In the genomic region with DNA sequence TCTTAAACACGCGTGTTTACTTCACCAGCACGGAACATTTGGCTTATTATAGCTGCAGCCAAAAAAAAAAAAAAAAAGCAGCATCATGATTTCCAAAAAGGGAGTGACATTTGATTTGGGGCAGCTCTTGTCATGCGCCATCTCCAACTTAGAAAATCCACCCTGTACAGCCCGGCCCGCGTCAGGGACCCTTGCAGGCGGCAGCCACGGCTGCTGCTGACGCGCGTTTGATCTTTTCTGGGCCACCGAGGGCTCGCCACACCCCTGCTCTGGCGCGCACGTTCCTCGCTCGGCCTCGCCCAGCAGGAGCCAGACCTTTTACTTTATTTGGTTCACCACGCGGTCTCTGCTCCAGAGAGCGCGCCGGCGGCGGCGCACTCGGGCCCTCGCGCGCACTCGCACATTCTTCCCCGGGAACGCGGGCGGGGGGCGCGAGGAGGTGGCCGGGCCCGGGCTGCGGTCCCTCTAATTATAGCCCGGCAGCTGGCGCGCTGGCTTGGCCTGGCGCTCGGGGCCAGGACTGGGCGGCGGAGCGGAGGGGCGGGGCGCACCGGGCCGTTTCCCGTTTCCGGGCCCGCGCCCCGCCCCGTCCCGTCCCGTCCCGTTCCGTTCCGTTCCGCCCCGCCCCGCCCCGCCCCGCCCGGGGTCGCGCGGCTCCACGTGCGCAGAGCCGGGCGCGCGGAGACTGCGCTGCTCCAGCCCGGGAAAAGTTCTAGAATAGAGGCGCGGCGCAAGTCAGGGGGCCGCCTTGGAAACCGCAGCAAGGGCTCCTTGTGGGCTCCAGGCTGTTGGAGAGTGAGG, we compare ENCODE assay signal across 8 cellular contexts. TPM values are rescaled to one million over a fixed set of nuclear protein-coding genes. Genes with fewer than 3 reads are reported as not detected.
DNase-seq lines count a peak whose midpoint lies in the region; ATAC-seq and TF ChIP-seq lines count a peak whose summit lies in the region.

No MANE protein-coding gene starts in this region.

- H3K27ac Mint-ChIP-seq in stimulated activated naive CD8-positive, alpha-beta T cell treated with anti-CD3 and anti-CD28 coated beads, Interleukin-15, Interleukin-2, amounts not matched to agents 100 ng/mL and 50 ng/mL, for 24 hours = peak overlapping the region; percentile 89

- H3K9me3 ChIP-seq in muscle layer of duodenum (ENCODE audit: control insufficient read depth in 1 of 2, low read length in 2 of 2) = no peaks in the 10 kb centered on the region

- ATAC-seq in GM21528 (IDR thresholded peaks at IDR 0.05; ENCODE audit: low FRiP score, unreplicated experiment) (peak; percentile 63), esophagus mucosa (peak; percentile 90)
- peak; percentile 80 to 88 for ATAC-seq in activated T-cell treated with anti-CD3 and anti-CD28 coated beads, Interleukin-2, amount 50 U/mL, for 4 hours

- H3K4me3 Mint-ChIP-seq in activated T-cell treated with anti-CD3 and anti-CD28 coated beads, Interleukin-2, amount 50 U/mL, for 4 hours = peak overlapping the region; percentile 85
- H3K4me3 Mint-ChIP-seq in stimulated activated naive CD8-positive, alpha-beta T cell treated with anti-CD3 and anti-CD28 coated beads, Interleukin-15, Interleukin-2, amounts not matched to agents 100 ng/mL and 50 ng/mL, for 24 hours = peak overlapping the region; percentile 85

- peaks cover 34 to 36% of the 10 kb centered on the region in 2 donors for H3K4me1 ChIP-seq in muscle layer of duodenum (ENCODE audit: control insufficient read depth in 1 of 2, insufficient read depth in 2 of 2, low read length in 2 of 2)

- DNase-seq in DMS53 treated with DMSO at 0.1 percent for 48 hours (lab: John Stamatoyannopoulos, UW; ENCODE audit: unreplicated experiment) (peak; percentile 68), HuH-7 (ENCODE audit: low spot score) (peak; percentile 70)
- peak; percentile 68 for DNase-seq in activated T-cell treated with anti-CD3 and anti-CD28 coated beads, Interleukin-2, amount 50 U/mL, for 4 hours

- no peaks in the 10 kb centered on the region for H3K36me3 ChIP-seq in muscle layer of duodenum (ENCODE audit: control insufficient read depth in 1 of 2, insufficient read depth in 2 of 2, low read length in 2 of 2)

- no peaks in the 10 kb centered on the region for H3K9me3 Mint-ChIP-seq in activated T-cell treated with anti-CD3 and anti-CD28 coated beads, Interleukin-2, amount 50 U/mL, for 4 hours
- no peaks in the 10 kb centered on the region for H3K9me3 Mint-ChIP-seq in stimulated activated naive CD8-positive, alpha-beta T cell treated with anti-CD3 and anti-CD28 coated beads, Interleukin-15, Interleukin-2, amounts not matched to agents 100 ng/mL and 50 ng/mL, for 24 hours

- H3K4me3 ChIP-seq in muscle layer of duodenum (ENCODE audit: low read depth in 1 of 2, low read length in 2 of 2) = peak overlapping the region; percentile 48 to 65

- no peaks in the 10 kb centered on the region for H3K27me3 Mint-ChIP-seq in activated T-cell treated with anti-CD3 and anti-CD28 coated beads, Interleukin-2, amount 50 U/mL, for 4 hours (ENCODE audit: low read depth)
- no peaks in the 10 kb centered on the region for H3K27me3 Mint-ChIP-seq in stimulated activated naive CD8-positive, alpha-beta T cell treated with anti-CD3 and anti-CD28 coated beads, Interleukin-15, Interleukin-2, amounts not matched to agents 100 ng/mL and 50 ng/mL, for 24 hours

- H3K27ac ChIP-seq in muscle layer of duodenum (ENCODE audit: low read length) = peak overlapping the region; percentile 100

- no peaks in the 10 kb centered on the region for H3K27me3 ChIP-seq in muscle layer of duodenum (ENCODE audit: low read depth, low read length)

- H3K36me3 Mint-ChIP-seq in activated T-cell treated with anti-CD3 and anti-CD28 coated beads, Interleukin-2, amount 50 U/mL, for 4 hours (ENCODE audit: insufficient read depth) = peaks cover 14% of the 10 kb centered on the region
- peaks cover 28% of the 10 kb centered on the region for H3K36me3 Mint-ChIP-seq in stimulated activated naive CD8-positive, alpha-beta T cell treated with anti-CD3 and anti-CD28 coated beads, Interleukin-15, Interleukin-2, amounts not matched to agents 100 ng/mL and 50 ng/mL, for 24 hours (ENCODE audit: low read depth)

- H3K4me1 Mint-ChIP-seq in activated T-cell treated with anti-CD3 and anti-CD28 coated beads, Interleukin-2, amount 50 U/mL, for 4 hours (ENCODE audit: low read depth) = peaks cover 59% of the 10 kb centered on the region
- peaks cover 71% of the 10 kb centered on the region for H3K4me1 Mint-ChIP-seq in stimulated activated naive CD8-positive, alpha-beta T cell treated with anti-CD3 and anti-CD28 coated beads, Interleukin-15, Interleukin-2, amounts not matched to agents 100 ng/mL and 50 ng/mL, for 24 hours (ENCODE audit: low read depth)

TF ChIP-seq in PFSK-1, 5 proteins besides CTCF, POLR2A, EP300 and RAD21:
- TF ChIP-seq FOXP2 (optimal IDR thresholded peaks at IDR 0.05; ENCODE audit: borderline replicate concordance, extremely low read depth, extremely low read length, insufficient read depth) (no peak), REST (IDR thresholded peaks at IDR 0.05; ENCODE audit: insufficient read depth in 1 of 2, low read depth in 2 of 2, low read length in 2 of 2) (no peak), TAF1 (IDR thresholded peaks at IDR 0.05; ENCODE audit: borderline replicate concordance, insufficient read depth, low read length) (no peak), POLR2AphosphoS5 (IDR thresholded peaks at IDR 0.05; ENCODE audit: low read depth, low read length) (peak; percentile 13), SIN3A (IDR thresholded peaks at IDR 0.05; ENCODE audit: borderline replicate concordance, insufficient read depth, low read length) (no peak)

RNA-seq across cellular contexts. Expression of gene IRF2BP2, which starts 10.2 kb away (rescaled TPM):
- 264 TPM for polyA plus RNA-seq in PFSK-1 (2012; ENCODE audit: insufficient read length, low read depth)
- 10 to 100 TPM; 69.3 to 86.1 (median 75.2) TPM for total RNA-seq in activated T-cell treated with anti-CD3 and anti-CD28 coated beads, Interleukin-2, amount 50 U/mL, for 4 hours
- 78.2 TPM for total RNA-seq in esophagus mucosa

Comparison
In these comparisons a context has a peak if more than half of its experiments do, and no peak if none do; other contexts are left out.
1. Peak in every context shown above with its lines: DNase-seq, ATAC-seq, H3K4me3 ChIP-seq and H3K27ac ChIP-seq.